Comparison of ENCODE assay signal across 33 cellular contexts in the genomic region with DNA sequence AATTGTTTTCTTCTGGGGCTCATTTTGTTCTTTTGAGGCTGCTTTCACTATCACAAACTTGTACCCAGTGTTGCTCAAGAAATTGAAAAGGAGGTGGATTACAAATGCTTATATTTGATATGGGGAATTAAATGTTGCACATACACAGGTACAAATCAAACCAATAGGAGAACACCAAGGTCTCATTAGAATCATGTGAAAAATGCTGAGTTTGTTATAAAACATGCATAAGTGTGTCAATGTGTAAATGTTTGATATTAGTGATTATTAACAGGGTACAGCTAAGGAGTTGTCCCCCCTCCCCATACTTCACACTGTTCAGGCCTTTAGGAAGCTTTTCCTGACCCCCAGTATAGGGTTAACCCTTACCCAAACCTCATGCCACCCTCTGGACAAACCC.
"Had no signal": no experiment of that assay in that cellular context is flagged by ENCODE, and none has a peak within 500 bp of the region (broad histone marks: within the 10 kb centered on the region; RNA-seq: fewer than 3 reads in every experiment).

No MANE protein-coding gene starts in this region.

- ATAC-seq: activated naive CD4-positive, alpha-beta T cell treated with anti-CD3 and anti-CD28 coated beads, Interleukin-2, amount 50 U/mL, for 72 hours; activated naive CD8-positive, alpha-beta T cell treated with anti-CD3 and anti-CD28 coated beads, Interleukin-2, amount 50 U/mL, for 24 hours; activated T-cell treated with anti-CD3 and anti-CD28 coated beads, Interleukin-2, amount 50 U/mL, for 4 hours; activated T-cell treated with anti-CD3 and anti-CD28 coated beads, Interleukin-2, amount 50 U/mL, for 72 hours; activated T-helper 17 cell treated with anti-CD3 and anti-CD28 coated beads, Interleukin-2, amount 50 U/mL, for 72 hours; body of pancreas had no signal

- H3K4me3 ChIP-seq: adrenal gland, ascending aorta, body of pancreas, breast epithelium, cardiac muscle cell had no signal

- H3K4me1 ChIP-seq: adrenal gland, body of pancreas, breast epithelium had no signal

- FAIRE-seq: astrocyte, bronchial epithelial cell, colon had no signal

- H3K27me3 ChIP-seq: adrenal gland, ascending aorta, body of pancreas, brain microvascular endothelial cell, breast epithelium, cardiac muscle cell had no signal

- DNase-seq: activated effector memory CD4-positive, alpha-beta T cell treated with anti-CD3 and anti-CD28 coated beads, Interleukin-2, amount 50 U/mL, for 16 hours; activated effector memory CD4-positive, alpha-beta T cell treated with Interleukin-2 at 50 U/mL for 16 hours; activated gamma-delta T cell; activated gamma-delta T cell treated with Interleukin-2 at 50 U/mL for 16 hours; activated naive CD4-positive, alpha-beta T cell; activated naive CD4-positive, alpha-beta T cell treated with anti-CD3 and anti-CD28 coated beads for 36 hours; activated naive CD4-positive, alpha-beta T cell treated with anti-CD3 and anti-CD28 coated beads, Interleukin-2, amount 10 ng/mL, durations not matched to agents 7 days and 5 days; activated naive CD4-positive, alpha-beta T cell treated with anti-CD3 and anti-CD28 coated beads, Interleukin-2, amount 50 U/mL, for 16 hours; activated naive CD4-positive, alpha-beta T cell treated with Interleukin-2 at 50 U/mL for 16 hours; activated naive CD8-positive, alpha-beta T cell treated with anti-CD3 and anti-CD28 coated beads for 36 hours; activated naive CD8-positive, alpha-beta T cell treated with anti-CD3 and anti-CD28 coated beads, Interleukin-2, amount 10 ng/mL, durations not matched to agents 7 days and 5 days; activated naive CD8-positive, alpha-beta T cell treated with anti-CD3 and anti-CD28 coated beads, Interleukin-2, amount 50 U/mL, for 24 hours; activated T-cell treated with anti-CD3 and anti-CD28 coated beads, Interleukin-2, amount 50 U/mL, for 24 hours; activated T-cell treated with anti-CD3 and anti-CD28 coated beads, Interleukin-2, amount 50 U/mL, for 4 hours; activated T-cell treated with anti-CD3 and anti-CD28 coated beads, Interleukin-2, amount 50 U/mL, for 48 hours; activated T-cell treated with anti-CD3 and anti-CD28 coated beads, Interleukin-2, amount 50 U/mL, for 72 hours; adrenal gland; amniotic stem cell; amygdala; aorta; body of pancreas; brain microvascular endothelial cell; caudate nucleus; central memory CD4-positive, alpha-beta T cell; cerebellar nuclear complex had no signal

- H3K27ac ChIP-seq: adrenal gland, ascending aorta, body of pancreas, brain microvascular endothelial cell, breast epithelium, cardiac muscle cell had no signal

- H3K9me3 ChIP-seq: adrenal gland, ascending aorta, body of pancreas, breast epithelium had no signal

- H3K36me3 ChIP-seq: adrenal gland, ascending aorta, brain microvascular endothelial cell, breast epithelium, cardiac muscle cell had no signal
